In genomic region chr10:5551531-5552375, GRCh38 we compare ENCODE assay signal across 8 cellular contexts. TPM values are rescaled to one million over a fixed set of nuclear protein-coding genes. Genes with fewer than 3 reads are reported as not detected.
A peak's percentile ranks its signal among the peaks of the same experiment; 100 is the strongest.
DNase-seq lines count a peak whose midpoint lies in the region; ATAC-seq, FAIRE-seq and TF ChIP-seq lines count a peak whose summit lies in the region.

No MANE protein-coding gene starts in this region.

- H3K9me1 ChIP-seq in keratinocyte (ENCODE audit: control insufficient read depth, extremely low read depth, insufficient read depth, low read length) = peaks cover 3% of the 10 kb centered on the region

- intact Hi-C loops in activated CD4-positive, alpha-beta memory T cell treated with anti-CD3 and anti-CD28 coated beads for 36 hours (cut with micrococcal nuclease) = loop anchor here (5.0 to 10.0 kb wide), 3 partner anchors 34 to 257 kb away; no protein-coding TSS in a partner anchor

- H3K27me3 Mint-ChIP-seq in activated CD4-positive, alpha-beta memory T cell treated with anti-CD3 and anti-CD28 coated beads for 36 hours = no peaks in the 10 kb centered on the region
- H3K27me3 Mint-ChIP-seq in stimulated activated memory B cell treated with anti-CD40 and anti-IgM and Interleukin-4, amounts not matched to agents 10 μg/mL and 1 μg/mL and 100 μg/mL, for 72 hours = peaks cover 11% of the 10 kb centered on the region

- H3K4me2 ChIP-seq in keratinocyte (ENCODE audit: control insufficient read depth, extremely low read depth, insufficient read depth, low read depth, low read length) (peak overlapping the region; percentile 68), GM23248 (ENCODE audit: unreplicated experiment) (no peak overlapping the region)

- H2AFZ ChIP-seq in keratinocyte (ENCODE audit: control insufficient read depth, low read length) (no peak overlapping the region), GM23248 (no peak overlapping the region)

- H3K9me2 ChIP-seq in GM23248 (ENCODE audit: insufficient read depth) = no peaks in the 10 kb centered on the region

- ATAC-seq in stimulated activated memory B cell treated with anti-CD40 and anti-IgM and Interleukin-4, amounts not matched to agents 10 μg/mL and 1 μg/mL and 100 μg/mL, for 72 hours = peak; percentile 72
- ATAC-seq in GM19452 (IDR thresholded peaks at IDR 0.05; ENCODE audit: unreplicated experiment) (no peak), HG03457 (IDR thresholded peaks at IDR 0.05; ENCODE audit: unreplicated experiment) (no peak)

- no peaks in the 10 kb centered on the region for H3K36me3 Mint-ChIP-seq in activated CD4-positive, alpha-beta memory T cell treated with anti-CD3 and anti-CD28 coated beads for 36 hours
- H3K36me3 Mint-ChIP-seq in stimulated activated memory B cell treated with anti-CD40 and anti-IgM and Interleukin-4, amounts not matched to agents 10 μg/mL and 1 μg/mL and 100 μg/mL, for 72 hours = no peaks in the 10 kb centered on the region

- H3K27me3 ChIP-seq in keratinocyte (ENCODE audit: control insufficient read depth, extremely low read depth, insufficient read depth, low read length) (no peaks in the 10 kb centered on the region), GM23248 (replicated peaks; ENCODE audit: insufficient read depth) (no peaks in the 10 kb centered on the region)

- H3K4me1 ChIP-seq in keratinocyte (ENCODE audit: control insufficient read depth, extremely low read depth, insufficient read depth, low read length) = peaks cover 63% of the 10 kb centered on the region
- peaks cover 30% of the 10 kb centered on the region for H3K4me1 ChIP-seq in GM23248 (ENCODE audit: insufficient read depth)

- no peaks in the 10 kb centered on the region for H3K79me2 ChIP-seq in keratinocyte (ENCODE audit: control insufficient read depth, insufficient read depth, low read length)
- H3K79me2 ChIP-seq in GM23248 (ENCODE audit: insufficient read depth) = no peaks in the 10 kb centered on the region

- peak overlapping the region; percentile 67 for H3K9ac ChIP-seq in keratinocyte (ENCODE audit: control insufficient read depth, extremely low read depth, insufficient read depth, low read length)
- no peak overlapping the region for H3K9ac ChIP-seq in GM23248

- H3K27ac Mint-ChIP-seq in activated CD4-positive, alpha-beta memory T cell treated with anti-CD3 and anti-CD28 coated beads for 36 hours = peak overlapping the region; percentile 46
- peak overlapping the region; percentile 20 for H3K27ac Mint-ChIP-seq in stimulated activated memory B cell treated with anti-CD40 and anti-IgM and Interleukin-4, amounts not matched to agents 10 μg/mL and 1 μg/mL and 100 μg/mL, for 72 hours

- peak overlapping the region; percentile 77 for H3K27ac ChIP-seq in keratinocyte (ENCODE audit: control insufficient read depth, insufficient read depth, low read length)
- no peak overlapping the region for H3K27ac ChIP-seq in GM23248

- H3K9me3 Mint-ChIP-seq in activated CD4-positive, alpha-beta memory T cell treated with anti-CD3 and anti-CD28 coated beads for 36 hours = no peaks in the 10 kb centered on the region
- no peaks in the 10 kb centered on the region for H3K9me3 Mint-ChIP-seq in stimulated activated memory B cell treated with anti-CD40 and anti-IgM and Interleukin-4, amounts not matched to agents 10 μg/mL and 1 μg/mL and 100 μg/mL, for 72 hours

- H3K9me3 ChIP-seq in keratinocyte (ENCODE audit: control insufficient read depth, low read depth, low read length) = no peaks in the 10 kb centered on the region
- no peaks in the 10 kb centered on the region for H3K9me3 ChIP-seq in GM23248 (ENCODE audit: low read depth)

- peak; percentile 36 for DNase-seq in NCI-H2196 (lab: John Stamatoyannopoulos, UW; ENCODE audit: unreplicated experiment)
- DNase-seq in NCI-H2196 treated with DMSO at 0.1 percent for 48 hours (lab: John Stamatoyannopoulos, UW; ENCODE audit: unreplicated experiment) = no peak
- DNase-seq in activated CD4-positive, alpha-beta memory T cell treated with anti-CD3 and anti-CD28 coated beads for 36 hours = peak; percentile 87
- peak; percentile 88 for DNase-seq in keratinocyte (ENCODE audit: low read depth, low spot score)
- DNase-seq in GM23248 = no peak

- H3K4me3 ChIP-seq in keratinocyte (ENCODE audit: control insufficient read depth in 2 of 3, extremely low read depth in 1 of 3, insufficient read depth in 2 of 3, low read depth in 1 of 3, low read length in 3 of 3) = peak overlapping the region in 1 of 3 experiments; percentile 4
- no peak overlapping the region for H3K4me3 ChIP-seq in GM23248

- no peaks in the 10 kb centered on the region for H4K20me1 ChIP-seq in keratinocyte (ENCODE audit: control insufficient read depth, extremely low read depth, insufficient read depth, low read length)
- no peaks in the 10 kb centered on the region for H4K20me1 ChIP-seq in GM23248 (ENCODE audit: insufficient read depth)

- dilution Hi-C loops in keratinocyte (cut with MboI; ENCODE audit: extremely low pct_ligation_motif_present, low sequenced_read_pairs) = no loop called here

- TF ChIP-seq CTCF in keratinocyte (optimal IDR thresholded peaks at IDR 0.05 in 1 of 3, IDR thresholded peaks at IDR 0.05 in 1 of 3, conservative IDR thresholded peaks at IDR 0.05 in 1 of 3; ENCODE audit: extremely low read depth in 1 of 3, insufficient read depth in 2 of 3, low read length in 3 of 3) = no peak

- no peaks in the 10 kb centered on the region for H3K36me3 ChIP-seq in keratinocyte (ENCODE audit: control insufficient read depth in 2 of 2, extremely low read depth in 1 of 2, insufficient read depth in 2 of 2, low read length in 2 of 2)
- H3K36me3 ChIP-seq in GM23248 (ENCODE audit: low read depth) = no peaks in the 10 kb centered on the region

- H3K4me1 Mint-ChIP-seq in activated CD4-positive, alpha-beta memory T cell treated with anti-CD3 and anti-CD28 coated beads for 36 hours (ENCODE audit: low read depth) = peaks cover 27% of the 10 kb centered on the region
- peaks cover 20% of the 10 kb centered on the region for H3K4me1 Mint-ChIP-seq in stimulated activated memory B cell treated with anti-CD40 and anti-IgM and Interleukin-4, amounts not matched to agents 10 μg/mL and 1 μg/mL and 100 μg/mL, for 72 hours

- peaks cover 27% of the 10 kb centered on the region for H3F3A ChIP-seq in GM23248 (ENCODE audit: insufficient read depth)

- POLR2A ChIA-PET in activated CD4-positive, alpha-beta memory T cell treated with anti-CD3 and anti-CD28 coated beads for 36 hours (lab: Charles Lee) = interaction anchor here (0.7 kb wide), 1 partner anchor 12 kb away, joined by 3 read pairs; no protein-coding TSS in a partner anchor

- WGBS in GM23248 (ENCODE audit: low coverage in 1 of 2, low lambda C conversion rate in 2 of 2, missing lambda C conversion rate in 2 of 2), 2 experiments = 88 to 90% methylated on average over 15 of the region's 15 CpGs

- in situ Hi-C loops in GM23248 (cut with MboI) = no loop called here

- CTCF ChIA-PET in activated CD4-positive, alpha-beta memory T cell treated with anti-CD3 and anti-CD28 coated beads for 36 hours (lab: Charles Lee) = interaction anchor here (1.0 to 2.0 kb wide), 2 partner anchors 71 to 110 kb away, joined by 3 to 4 read pairs; no protein-coding TSS in a partner anchor

- H3K4me3 Mint-ChIP-seq in activated CD4-positive, alpha-beta memory T cell treated with anti-CD3 and anti-CD28 coated beads for 36 hours = no peak overlapping the region
- no peak overlapping the region for H3K4me3 Mint-ChIP-seq in stimulated activated memory B cell treated with anti-CD40 and anti-IgM and Interleukin-4, amounts not matched to agents 10 μg/mL and 1 μg/mL and 100 μg/mL, for 72 hours

- peak; percentile 94 for FAIRE-seq in keratinocyte (lab: Jason Lieb, UNC)

RNA-seq across cellular contexts. Expression of gene CALML3, which starts 27.0 kb away (rescaled TPM):
- total RNA-seq in activated CD4-positive, alpha-beta memory T cell treated with anti-CD3 and anti-CD28 coated beads for 36 hours = not detected
- polyA plus RNA-seq in keratinocyte (7.6 to 20.2 TPM (median 14.1 TPM) in 3 replicates), GM23248 (2016; fragmentation: Nextera tagmentation; extraction: Ambion mirVana) (not detected in 2 replicates)
- 16.6 TPM for polyA plus RNA-seq in keratinocyte (2011; ENCODE audit: low read depth)
- polyA plus RNA-seq in keratinocyte (2011; cell fraction: cytosol; rRNA removed) = 10.4 and 31.2 TPM in 2 replicates
- polyA plus RNA-seq in keratinocyte (2011; cell fraction: nucleus; rRNA removed) = 11.9 and 17.6 TPM in 2 replicates
- 15.7 and 23.6 TPM in 2 replicates for polyA plus RNA-seq in keratinocyte (2012; ENCODE audit: low replicate concordance)
- 2.7 to 5.2 TPM (median 4.4 TPM) in 3 replicates for polyA minus RNA-seq in keratinocyte
- 17.1 TPM for polyA minus RNA-seq in keratinocyte (2011; cell fraction: cytosol; rRNA and poly(A)+ RNA removed)
- polyA minus RNA-seq in keratinocyte (2011; cell fraction: nucleus; rRNA and poly(A)+ RNA removed) = 4.6 and 6.0 TPM in 2 replicates
- total RNA-seq in GM23248 (2014; rRNA removed; shearing (Covaris generic)) = not detected in 2 replicates

RNA-seq across cellular contexts. Expression of gene CALML5, which starts 52.4 kb away (rescaled TPM):
- total RNA-seq in activated CD4-positive, alpha-beta memory T cell treated with anti-CD3 and anti-CD28 coated beads for 36 hours = not detected
- 5.7 to 11.4 TPM (median 7.3 TPM) in 3 replicates for polyA plus RNA-seq in keratinocyte
- 251 TPM for polyA plus RNA-seq in keratinocyte (2011; ENCODE audit: low read depth)
- 2.1 and 5.6 TPM in 2 replicates for polyA plus RNA-seq in keratinocyte (2011; cell fraction: cytosol; rRNA removed)
- 5.2 and 5.9 TPM in 2 replicates for polyA plus RNA-seq in keratinocyte (2011; cell fraction: nucleus; rRNA removed)
- polyA plus RNA-seq in keratinocyte (2012; ENCODE audit: low replicate concordance) = 19.1 and 439 TPM in 2 replicates
- 0.39 to 0.66 TPM in 2 of 3 replicates, not detected in the other for polyA minus RNA-seq in keratinocyte
- 4.0 TPM for polyA minus RNA-seq in keratinocyte (2011; cell fraction: cytosol; rRNA and poly(A)+ RNA removed)
- polyA minus RNA-seq in keratinocyte (2011; cell fraction: nucleus; rRNA and poly(A)+ RNA removed) = 4.1 and 6.1 TPM in 2 replicates
- not detected in 2 replicates for total RNA-seq in GM23248 (2014; rRNA removed; shearing (Covaris generic))
- polyA plus RNA-seq in GM23248 (2016; fragmentation: Nextera tagmentation; extraction: Ambion mirVana) = not detected in 2 replicates

Comparison
In these comparisons a context has a peak if more than half of its experiments do, and no peak if none do; other contexts are left out.
1. DNase-seq: peak in NCI-H2196 (single experiment), activated CD4-positive, alpha-beta memory T cell treated with anti-CD3 and anti-CD28 coated beads for 36 hours (single experiment) and keratinocyte (single experiment); none in NCI-H2196 treated with DMSO at 0.1 percent for 48 hours (single experiment) and GM23248 (single experiment).